ENCODE assay signal across 8 cellular contexts in genomic region chr1:95233737-95234493, GRCh38. TPM values are rescaled to one million over a fixed set of nuclear protein-coding genes. Genes with fewer than 3 reads are reported as not detected.
DNase-seq lines count a peak whose midpoint lies in the region; ATAC-seq, FAIRE-seq and TF ChIP-seq lines count a peak whose summit lies in the region.

Gene RWDD3, plus strand, starts transcription at chr1:95234210. Its CDS starts 21 bp downstream, at chr1:95234231.

- WGBS in psoas muscle, 3 donors, result 0 to 2% (median 1%) methylated on average over 52 to 71 of the region's 71 CpGs

- peak; percentile 97 for TF ChIP-seq CTCF in GM13977 (IDR thresholded peaks at IDR 0.05; ENCODE audit: extremely low read depth, insufficient read depth, missing control alignments)
- TF ChIP-seq CTCF in psoas muscle (IDR thresholded peaks at IDR 0.05), result peak; percentile 91

- intact Hi-C loops in T-helper 1 cell treated with Interleukin-12 subunit alpha and Interleukin-12 subunit beta and Interleukin-4 antibody, amounts not matched to agents 30 ng/mL and 1 ng/mL, for 36 hours (cut with micrococcal nuclease), result loop anchor here (1.0 to 5.0 kb wide), 13 partner anchors 115 to 1487 kb away; partner anchors contain the start of genes ABCD3, ALG14, DNTTIP2 and PTBP2
- intact Hi-C loops in left cardiac atrium (cut with DNase I) (loop anchor here (5.0 to 10.0 kb wide), 4 partner anchors 117 to 162 kb away; partner anchors contain the start of genes ALG14 (in 2 of the 2) and TLCD4 (in 2 of the 2)), psoas muscle (cut with DNase I) (loop anchor here (2.0 to 5.0 kb wide), 4 partner anchors 37 to 159 kb away; partner anchors contain the start of gene TLCD4 (in 1 of the 2))

- peak within 1 kb of the TSS; percentile 88 for H3K27ac ChIP-seq in psoas muscle

- H3K36me3 ChIP-seq in psoas muscle (ENCODE audit: insufficient read depth in 1 of 2, low read depth in 1 of 2), result no peaks in the 10 kb centered on the region

- in situ Hi-C loops in GM13977 (cut with MboI; ENCODE audit: low pct_unique_long_range_greater_than_20kb, low sequenced_read_pairs, unreplicated experiment), result loop anchor here (10.0 kb wide), 1 partner anchor 149 kb away; no protein-coding TSS in a partner anchor

- FAIRE-seq in urothelium cell line (lab: Jason Lieb, UNC), result peak; percentile 93

- no peaks in the 10 kb centered on the region for H3K27me3 ChIP-seq in psoas muscle (ENCODE audit: insufficient read depth in 3 of 3, low read length in 2 of 3)

- peak; percentile 99 for ATAC-seq in HG02798 (IDR thresholded peaks at IDR 0.05; ENCODE audit: poor library complexity, unreplicated experiment)
- ATAC-seq in left cardiac atrium, result peak; percentile 96 to 97
- peak; percentile 95 to 99 (median 98) for ATAC-seq in psoas muscle

- no peaks in the 10 kb centered on the region for H3K9me3 ChIP-seq in psoas muscle

- H3K4me3 ChIP-seq in psoas muscle, result peak within 1 kb of the TSS; percentile 81

- H3K4me1 ChIP-seq in psoas muscle, result peaks cover 21% of the 10 kb centered on the region

- DNase-seq in GM13977 (ENCODE audit: low spot score) (peak; percentile 95), NCI-H1417 (lab: John Stamatoyannopoulos, UW) (peak; percentile 81 to 84 (median 83)), amniotic epithelial cell (ENCODE audit: low read depth) (peak; percentile 76), left cardiac atrium (peak; percentile 96), psoas muscle (peak; percentile 94 to 97), urothelium cell line (ENCODE audit: low spot score) (peak; percentile 94)

RNA-seq across cellular contexts. Expression of gene RWDD3, which starts in this region (rescaled TPM):
- 16.2 and 16.3 TPM in 2 replicates for total RNA-seq in T-helper 1 cell treated with Interleukin-12 subunit alpha and Interleukin-12 subunit beta and Interleukin-4 antibody, amounts not matched to agents 30 ng/mL and 1 ng/mL, for 36 hours
- total RNA-seq in left cardiac atrium (10 to 100 TPM; 12.3 to 17.7 TPM), psoas muscle (10 to 100 TPM in 3 of 4 donors, 1 to 10 TPM in 1; 8.3 to 13.9 (median 12.5) TPM)
- 10 to 100 TPM in 1 of 3 donors, 1 to 10 TPM in 2; 8.5 to 17.6 (median 9.2) TPM for polyA plus RNA-seq in psoas muscle

Comparison
In these comparisons a context has a peak if more than half of its experiments do, and no peak if none do; other contexts are left out.
1. Peak in every context shown above with its lines: DNase-seq, ATAC-seq, H3K4me3 ChIP-seq and H3K27ac ChIP-seq.